In the genomic region with DNA sequence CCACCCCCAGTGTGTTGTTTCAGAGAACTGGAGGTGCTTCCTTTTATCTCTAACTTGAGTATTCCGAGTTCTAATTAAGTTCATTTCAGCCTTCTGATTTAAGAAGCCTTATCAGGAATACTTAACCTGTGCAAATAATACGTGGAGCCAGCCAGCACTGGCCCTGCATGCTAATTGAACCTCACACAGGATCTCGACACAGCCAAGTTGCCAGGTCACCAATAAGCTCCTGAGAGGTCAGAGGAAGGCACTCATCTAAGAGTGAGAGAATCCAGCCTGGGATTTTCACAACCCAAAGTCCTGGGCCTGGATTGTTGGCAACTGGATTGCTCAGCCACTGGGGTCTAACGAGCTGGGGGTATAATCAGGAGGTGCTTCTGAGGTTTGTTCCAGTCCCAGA, we compare ENCODE assay signal across 20 cellular contexts.
DNase-seq lines count a peak whose midpoint lies in the region; ATAC-seq and TF ChIP-seq lines count a peak whose summit lies in the region.
"Had no signal": no experiment of that assay in that cellular context is flagged by ENCODE, and none has a peak within 500 bp of the region (broad histone marks: within the 10 kb centered on the region; RNA-seq: fewer than 3 reads in every experiment).

No MANE protein-coding gene starts in this region.

- H3K27ac ChIP-seq in lung (ENCODE audit: low read depth in 1 of 2, low read length in 1 of 2) (no peak overlapping the region), neuronal stem cell (replicated peaks; ENCODE audit: low read length) (peak overlapping the region; percentile 27)
- H3K27ac ChIP-seq: 22Rv1, A549 had no signal

- ATAC-seq in lung (ENCODE audit: insufficient read depth, low FRiP score) (no peak), sciatic nerve (no peak), HG02884 (IDR thresholded peaks at IDR 0.05; ENCODE audit: unreplicated experiment) (no peak)
- ATAC-seq: A549, HCT116, HepG2 had no signal

- H2AK5ac ChIP-seq in neuronal stem cell (ENCODE audit: low read depth, low read length): no peak overlapping the region

- H3K36me3 ChIP-seq in lung (ENCODE audit: control insufficient read depth in 2 of 2, insufficient read depth in 2 of 2, low read length in 2 of 2) (no peaks in the 10 kb centered on the region), neuronal stem cell (replicated peaks in 1 of 2; ENCODE audit: control insufficient read depth in 2 of 2, insufficient read depth in 2 of 2, low read length in 2 of 2) (no peaks in the 10 kb centered on the region)

- no peak overlapping the region for H3K14ac ChIP-seq in neuronal stem cell (ENCODE audit: low read length)

- intact Hi-C loops in sciatic nerve (cut with DNase I): no loop called here

- H2AFZ ChIP-seq in neuronal stem cell (ENCODE audit: low read length): no peak overlapping the region

- H3K4me1 ChIP-seq in lung (ENCODE audit: control insufficient read depth in 2 of 2, insufficient read depth in 2 of 2, low read length in 2 of 2): peaks cover 0 to 2% of the 10 kb centered on the region in 2 donors
- peaks cover 0 to 2% of the 10 kb centered on the region in 2 donors for H3K4me1 ChIP-seq in neuronal stem cell (ENCODE audit: control insufficient read depth in 2 of 2, insufficient read depth in 1 of 2, low read depth in 1 of 2, low read length in 2 of 2)
- H3K4me1 ChIP-seq: A549 had no signal

- TF ChIP-seq CTCF in lung (IDR thresholded peaks at IDR 0.05; ENCODE audit: control extremely low read depth, extremely low read depth): no peak

- H3K18ac ChIP-seq in neuronal stem cell (ENCODE audit: low read length): no peak overlapping the region

- no peak overlapping the region for H3K4me3 ChIP-seq in lung
- H3K4me3 ChIP-seq in neuronal stem cell (ENCODE audit: low read length in 2 of 2): no peak overlapping the region
- H3K4me3 ChIP-seq: A549 had no signal

- no peak overlapping the region for H2BK12ac ChIP-seq in neuronal stem cell (ENCODE audit: low read length)

- DNase-seq in activated effector memory CD4-positive, alpha-beta T cell treated with anti-CD3 and anti-CD28 coated beads, Interleukin-2, amount 50 U/mL, for 16 hours: peak; percentile 14
- DNase-seq in activated effector memory CD4-positive, alpha-beta T cell treated with Interleukin-2 at 50 U/mL for 16 hours: no peak
- DNase-seq in lung (ENCODE audit: low spot score): peak; percentile 35
- no peak for DNase-seq in neuronal stem cell (ENCODE audit: low spot score)
- DNase-seq in amniotic stem cell (lab: John Stamatoyannopoulos, UW): no peak
- DNase-seq in NCI-H2029 (lab: John Stamatoyannopoulos, UW): no peak
- no peak for DNase-seq in sciatic nerve (ENCODE audit: low spot score)
- DNase-seq: AML-193; Calu3; CD4-positive, alpha-beta memory T cell; DMS79 treated with DMSO at 0.1 percent for 48 hours; GF-D8; GOT3; H7; HFFc6 had no signal

- no peaks in the 10 kb centered on the region for H3K9me3 ChIP-seq in lung (ENCODE audit: control insufficient read depth in 2 of 2, insufficient read depth in 1 of 2, low read length in 1 of 2)
- H3K9me3 ChIP-seq in neuronal stem cell (replicated peaks in 1 of 2; ENCODE audit: control insufficient read depth in 2 of 2, insufficient read depth in 1 of 2, low read depth in 1 of 2, low read length in 2 of 2): no peaks in the 10 kb centered on the region
- H3K9me3 ChIP-seq: A549 had no signal

- H2BK120ac ChIP-seq in neuronal stem cell (ENCODE audit: low read depth, low read length): no peak overlapping the region

- no peak overlapping the region for H3K4me2 ChIP-seq in neuronal stem cell (ENCODE audit: insufficient read depth, low read length, poor library complexity, severe bottlenecking)
- H3K4me2 ChIP-seq: A549 had no signal

- no peak overlapping the region for H2BK15ac ChIP-seq in neuronal stem cell (ENCODE audit: low read length)

- no peak overlapping the region for H4K91ac ChIP-seq in neuronal stem cell (ENCODE audit: low read depth, low read length, poor library complexity)

- H3K27me3 ChIP-seq in lung (ENCODE audit: control insufficient read depth, insufficient read depth) (no peaks in the 10 kb centered on the region), neuronal stem cell (ENCODE audit: control insufficient read depth in 3 of 3, insufficient read depth in 3 of 3, low read depth in 1 of 3, low read length in 3 of 3) (no peaks in the 10 kb centered on the region)

- no peak overlapping the region for H3K9ac ChIP-seq in neuronal stem cell (ENCODE audit: low read depth, low read length, poor library complexity)

- no peaks in the 10 kb centered on the region for H3K79me1 ChIP-seq in neuronal stem cell (ENCODE audit: low read depth, low read length)

- H3K23ac ChIP-seq in neuronal stem cell (ENCODE audit: low read depth, low read length, poor library complexity): no peak overlapping the region

- no peak overlapping the region for H3K4ac ChIP-seq in neuronal stem cell (ENCODE audit: low read length)

- H4K8ac ChIP-seq in neuronal stem cell (ENCODE audit: low read depth, low read length): no peak overlapping the region

- WGBS in lung, 2 donors: 61 to 70% methylated on average over 4 of the region's 4 CpGs
- no CpG with 5 or more reads among the region's 4 CpGs for WGBS in neuronal stem cell (ENCODE audit: extremely low coverage in 2 of 2, insufficient read length in 2 of 2, insufficient replicate concordance in 1 of 2), 2 donors

- H2BK5ac ChIP-seq in neuronal stem cell (ENCODE audit: low read length): no peak overlapping the region

Comparison
In these comparisons a context has a peak if more than half of its experiments do, and no peak if none do; other contexts are left out.
1. DNase-seq: peak in activated effector memory CD4-positive, alpha-beta T cell treated with anti-CD3 and anti-CD28 coated beads, Interleukin-2, amount 50 U/mL, for 16 hours (single experiment) and lung (single experiment); none in activated effector memory CD4-positive, alpha-beta T cell treated with Interleukin-2 at 50 U/mL for 16 hours (single experiment), neuronal stem cell (single experiment), amniotic stem cell (single experiment), NCI-H2029 (single experiment) and sciatic nerve (single experiment).